28 cellular contexts compared by ENCODE assay signal in genomic region chr2:140158259-140158658, GRCh38.
"Had no signal": no experiment of that assay in that cellular context is flagged by ENCODE, and none has a peak within 500 bp of the region (broad histone marks: within the 10 kb centered on the region; RNA-seq: fewer than 3 reads in every experiment).

No MANE protein-coding gene starts in this region.

- FAIRE-seq: colon, endometrium, endothelial cell of umbilical vein, frontal cortex had no signal

- DNase-seq: colonic mucosa; cortex of kidney; dermis blood vessel endothelial cell; dorsolateral prefrontal cortex; effector CD4-positive, alpha-beta T cell; effector CD8-positive, alpha-beta T cell; effector memory CD4-positive, alpha-beta T cell; effector memory CD8-positive, alpha-beta T cell; endodermal cell; erythroblast; esophagus squamous epithelium; foreskin fibroblast; foreskin keratinocyte; foreskin melanocyte; gastrocnemius medialis; glutamatergic neuron; head of caudate nucleus; heart left ventricle; heart right ventricle had no signal

- ATAC-seq: effector memory CD8-positive, alpha-beta T cell; esophagus mucosa; foreskin keratinocyte; gastrocnemius medialis; gastroesophageal sphincter; heart left ventricle; heart right ventricle had no signal

- H3K27ac ChIP-seq: colonic mucosa, coronary artery, dorsolateral prefrontal cortex, epithelial cell of prostate, esophagus muscularis mucosa, esophagus squamous epithelium, foreskin keratinocyte, gastrocnemius medialis, gastroesophageal sphincter, heart left ventricle, heart right ventricle had no signal

- H3K9me3 ChIP-seq: colonic mucosa, esophagus muscularis mucosa, esophagus squamous epithelium, gastrocnemius medialis, gastroesophageal sphincter, heart left ventricle had no signal

- H3K36me3 ChIP-seq: colonic mucosa, esophagus muscularis mucosa, esophagus squamous epithelium, gastrocnemius medialis, gastroesophageal sphincter, heart left ventricle, heart right ventricle had no signal

- H3K4me1 ChIP-seq: colonic mucosa, esophagus muscularis mucosa, esophagus squamous epithelium, foreskin keratinocyte, gastrocnemius medialis, gastroesophageal sphincter, heart left ventricle, heart right ventricle had no signal

- H3K4me3 ChIP-seq: colonic mucosa, coronary artery, dorsolateral prefrontal cortex, esophagus muscularis mucosa, esophagus squamous epithelium, gastrocnemius medialis, gastroesophageal sphincter, heart left ventricle, heart right ventricle had no signal

- H3K27me3 ChIP-seq: colonic mucosa, dorsolateral prefrontal cortex, esophagus muscularis mucosa, esophagus squamous epithelium, foreskin keratinocyte, gastrocnemius medialis, gastroesophageal sphincter, heart left ventricle, heart right ventricle had no signal
